Comparison of ENCODE assay signal across 8 cellular contexts in genomic region chr20:35954200-35954906, GRCh38. TPM values are rescaled to one million over a fixed set of nuclear protein-coding genes. Genes with fewer than 3 reads are reported as not detected.
DNase-seq lines count a peak whose midpoint lies in the region; ATAC-seq and TF ChIP-seq lines count a peak whose summit lies in the region.

TSS of gene SCAND1 (minus strand) at chr20:35954502. CDS start at chr20:35954284, 218 bp downstream.

- DNase-seq in NCI-H526 treated with DMSO at 0.1 percent for 48 hours (lab: John Stamatoyannopoulos, UW) (peak; percentile 97), coronary artery (ENCODE audit: low spot score) (peak; percentile 96), left colon (peak; percentile 96 to 97)
- DNase-seq in activated CD4-positive, alpha-beta T cell treated with anti-CD3 and anti-CD28 coated beads, Interleukin-2, amount 10 ng/mL, durations not matched to agents 24 days and 14 days: peak; percentile 99
- peak; percentile 99 for DNase-seq in stimulated activated CD4-positive, alpha-beta T cell treated with anti-CD3 and anti-CD28 coated beads, Interleukin-1b, Interleukin-23, amount 100 ng/mL, for 48 hours

- peaks cover 5% of the 10 kb centered on the region for H3K27me3 Mint-ChIP-seq in activated CD4-positive, alpha-beta T cell treated with anti-CD3 and anti-CD28 coated beads, Interleukin-2, amount 10 ng/mL, durations not matched to agents 24 days and 14 days

- peaks cover 7% of the 10 kb centered on the region for H3K9me3 Mint-ChIP-seq in activated CD4-positive, alpha-beta T cell treated with anti-CD3 and anti-CD28 coated beads, Interleukin-2, amount 10 ng/mL, durations not matched to agents 24 days and 14 days

- H3K4me1 Mint-ChIP-seq in activated CD4-positive, alpha-beta T cell treated with anti-CD3 and anti-CD28 coated beads, Interleukin-2, amount 10 ng/mL, durations not matched to agents 24 days and 14 days: peaks cover 14% of the 10 kb centered on the region

- peak within 1 kb of the TSS; percentile 100 for H3K27ac Mint-ChIP-seq in activated CD4-positive, alpha-beta T cell treated with anti-CD3 and anti-CD28 coated beads, Interleukin-2, amount 10 ng/mL, durations not matched to agents 24 days and 14 days

- H3K36me3 Mint-ChIP-seq in activated CD4-positive, alpha-beta T cell treated with anti-CD3 and anti-CD28 coated beads, Interleukin-2, amount 10 ng/mL, durations not matched to agents 24 days and 14 days (ENCODE audit: low read depth): peaks cover 2% of the 10 kb centered on the region

- peak within 1 kb of the TSS; percentile 100 for H3K4me3 Mint-ChIP-seq in activated CD4-positive, alpha-beta T cell treated with anti-CD3 and anti-CD28 coated beads, Interleukin-2, amount 10 ng/mL, durations not matched to agents 24 days and 14 days

- ATAC-seq in GM19328 (IDR thresholded peaks at IDR 0.05; ENCODE audit: unreplicated experiment) (peak; percentile 89), HG03520 (IDR thresholded peaks at IDR 0.05; ENCODE audit: unreplicated experiment) (peak; percentile 86), left colon (peak; percentile 81)

- H3K27ac ChIP-seq in C4-2B: peak within 1 kb of the TSS; percentile 97
- peak within 1 kb of the TSS; percentile 93 to 99 for H3K27ac ChIP-seq in coronary artery

- intact Hi-C loops in activated CD4-positive, alpha-beta T cell treated with anti-CD3 and anti-CD28 coated beads, Interleukin-2, amount 10 ng/mL, durations not matched to agents 24 days and 14 days (cut with micrococcal nuclease): loop anchor here (1.0 to 10.0 kb wide), 9 partner anchors 60 to 1592 kb away; partner anchors contain the start of genes CEP250, CPNE1, ITCH and MMP24OS
- intact Hi-C loops in left colon (cut with DNase I, micrococcal nuclease): no loop called here

- TF ChIP-seq CTCF in C4-2B (conservative IDR thresholded peaks at IDR 0.05) (peak; percentile 100), coronary artery (IDR thresholded peaks at IDR 0.05) (peak; percentile 93)

- H3K4me3 ChIP-seq in coronary artery: peak within 1 kb of the TSS; percentile 96

RNA-seq across cellular contexts. Expression of gene SCAND1, which starts in this region (rescaled TPM):
- 35.1 and 38.1 TPM in 2 replicates for total RNA-seq in activated CD4-positive, alpha-beta T cell treated with anti-CD3 and anti-CD28 coated beads, Interleukin-2, amount 10 ng/mL, durations not matched to agents 24 days and 14 days
- 10 to 100 TPM; 88.7 to 92.7 TPM for total RNA-seq in left colon

Comparison
In these comparisons a context has a peak if more than half of its experiments do, and no peak if none do; other contexts are left out.
1. Peak in every context shown above with its lines: DNase-seq, ATAC-seq, H3K4me3 ChIP-seq and H3K27ac ChIP-seq.